22 cellular contexts compared by ENCODE assay signal in the genomic region with DNA sequence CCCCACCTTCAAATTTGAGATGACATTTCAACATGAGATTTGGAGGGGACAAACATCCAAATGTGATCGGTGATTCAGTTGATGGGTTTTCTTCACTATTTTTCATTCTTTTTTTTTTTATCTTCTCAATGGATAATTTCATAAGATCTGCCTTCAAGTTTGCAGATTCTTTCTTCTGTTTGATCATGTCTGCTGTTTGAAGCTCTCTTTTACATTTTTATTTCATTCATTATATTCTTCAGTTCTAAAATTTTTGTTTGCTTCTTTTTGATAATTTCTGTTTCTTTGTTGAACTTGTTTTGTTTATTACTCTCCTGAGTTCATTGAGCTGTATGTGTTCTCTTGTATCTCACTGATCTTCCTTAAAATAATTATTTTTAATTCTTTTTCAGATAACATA. TPM values are rescaled to one million over a fixed set of nuclear protein-coding genes. Genes with fewer than 3 reads are reported as not detected.
DNase-seq lines count a peak whose midpoint lies in the region; ATAC-seq, FAIRE-seq and TF ChIP-seq lines count a peak whose summit lies in the region.
"Had no signal": no experiment of that assay in that cellular context is flagged by ENCODE, and none has a peak within 500 bp of the region (broad histone marks: within the 10 kb centered on the region; RNA-seq: fewer than 3 reads in every experiment).

No MANE protein-coding gene starts in this region.

- H3F3A ChIP-seq in SK-N-SH (replicated peaks; ENCODE audit: insufficient read depth), result no peaks in the 10 kb centered on the region

- TF ChIP-seq CTCF in SK-N-SH (IDR thresholded peaks at IDR 0.05) (no peak), GM12878 (IDR thresholded peaks at IDR 0.05 in 2 of 3, conservative IDR thresholded peaks at IDR 0.05 in 1 of 3; ENCODE audit: control insufficient read depth in 2 of 3, extremely low read depth in 1 of 3, insufficient read depth in 1 of 3, low read depth in 3 of 3, low read length in 3 of 3) (no peak)

- TF ChIP-seq RAD21 in SK-N-SH (IDR thresholded peaks at IDR 0.05; ENCODE audit: low read length) (no peak), GM12878 (IDR thresholded peaks at IDR 0.05; ENCODE audit: insufficient read depth, low read depth, low read length) (no peak)

- no TSS peak for BruUV-seq in GM12878 (replicated peaks; lab: Mats Ljungman, UMichigan)

- H3K36me3 ChIP-seq in SK-N-SH (replicated peaks in 1 of 2; ENCODE audit: control insufficient read depth in 1 of 2, insufficient read depth in 2 of 2, low read length in 1 of 2) (peaks cover 0 to 13% of the 10 kb centered on the region in 2 experiments), GM12878 (ENCODE audit: control insufficient read depth in 2 of 2, insufficient read depth in 2 of 2, low read length in 1 of 2) (no peaks in the 10 kb centered on the region)

- FAIRE-seq in G401.6 (lab: Jason Lieb, UNC) (peak; percentile 8), GM12878 (lab: Jason Lieb, UNC) (no peak), islet of Langerhans (lab: Jason Lieb, UNC) (peak; percentile 91)
- FAIRE-seq: A549, D721Med, GM12891, GM19239 had no signal

- no peak for ATAC-seq in SK-N-SH treated with all-trans-retinoic acid at 6 μM for 48 hours
- ATAC-seq in GM12878, result no peak
- ATAC-seq in esophagus mucosa, result no peak
- no peak for ATAC-seq in HG02884 (IDR thresholded peaks at IDR 0.05; ENCODE audit: unreplicated experiment)
- ATAC-seq: A549; CD8-positive, alpha-beta T cell had no signal

- H3K27ac ChIP-seq in SK-N-SH (ENCODE audit: low read depth in 2 of 2, low read length in 1 of 2) (no peak overlapping the region), GM12878 (ENCODE audit: control insufficient read depth, insufficient read depth) (no peak overlapping the region)
- H3K27ac ChIP-seq: 22Rv1; A549; BLaER1 treated with 17β-estradiol and CSF1 and Interleukin-3, amounts not matched to agents 10 nM and 100 nM; C4-2B had no signal

- no peak overlapping the region for H3K4me3 ChIP-seq in SK-N-SH (ENCODE audit: low read depth in 2 of 2, low read length in 1 of 2)
- no peak overlapping the region for H3K4me3 ChIP-seq in GM12878
- H3K4me3 ChIP-seq: A549; BLaER1 treated with 17β-estradiol and CSF1 and Interleukin-3, amounts not matched to agents 10 nM and 100 nM had no signal

- SMC1A ChIA-PET in GM12878 (lab: Charles Lee; ENCODE audit: uncharacterized antibody, unreplicated experiment), result no interaction called here

- H3K9me3 ChIP-seq in SK-N-SH (no peaks in the 10 kb centered on the region), GM12878 (replicated peaks; ENCODE audit: control insufficient read depth, insufficient read depth, low read length) (no peaks in the 10 kb centered on the region; the same call in 2 of the 3 replicates)
- H3K9me3 ChIP-seq: Caco-2 had no signal

- TF ChIP-seq EP300 in SK-N-SH (IDR thresholded peaks at IDR 0.05; ENCODE audit: borderline replicate concordance in 1 of 2, low read depth in 1 of 2, low read length in 1 of 2) (no peak), GM12878 (IDR thresholded peaks at IDR 0.05; ENCODE audit: borderline replicate concordance in 1 of 2, control insufficient read depth in 1 of 2, low read depth in 2 of 2, low read length in 2 of 2) (no peak)

- H3K4me1 ChIP-seq in SK-N-SH (ENCODE audit: control insufficient read depth in 1 of 2, insufficient read depth in 2 of 2, low read depth in 1 of 2, low read length in 1 of 2), result no peaks in the 10 kb centered on the region
- no peaks in the 10 kb centered on the region for H3K4me1 ChIP-seq in GM12878 (ENCODE audit: control insufficient read depth, insufficient read depth, low read length)
- H3K4me1 ChIP-seq: A549; BLaER1 treated with 17β-estradiol and CSF1 and Interleukin-3, amounts not matched to agents 10 nM and 100 nM; Caco-2 had no signal

- H3K27me3 ChIP-seq in SK-N-SH (ENCODE audit: insufficient read depth) (no peaks in the 10 kb centered on the region), GM12878 (replicated peaks in 1 of 2; ENCODE audit: control insufficient read depth in 2 of 2, insufficient read depth in 2 of 2, low read length in 1 of 2) (no peaks in the 10 kb centered on the region)

- H3K9ac ChIP-seq in SK-N-SH, result no peak overlapping the region
- H3K9ac ChIP-seq in GM12878 (ENCODE audit: control insufficient read depth, insufficient read depth, low read length), result no peak overlapping the region
- H3K9ac ChIP-seq: BLaER1 treated with 17β-estradiol and CSF1 and Interleukin-3, amounts not matched to agents 10 nM and 100 nM had no signal

- no peak for DNase-seq in SK-N-SH
- DNase-seq in GM12878 (ENCODE audit: low read depth, low spot score), result no peak
- no peak for DNase-seq in NCI-H226
- DNase-seq: AML-193; Caco-2; Calu3; CD4-positive, alpha-beta T cell; CD8-positive, alpha-beta T cell; DMS79 treated with DMSO at 0.1 percent for 48 hours; GDM1 had no signal

- no peaks in the 10 kb centered on the region for H3K9me2 ChIP-seq in SK-N-SH

- in situ Hi-C loops in GM12878 (cut with MboI), result no loop called here

- H3K79me2 ChIP-seq in SK-N-SH (ENCODE audit: insufficient read depth) (peaks cover 55% of the 10 kb centered on the region), GM12878 (ENCODE audit: control insufficient read depth, insufficient read depth, low read length) (no peaks in the 10 kb centered on the region)

- intact Hi-C loops in GM12878 (cut with micrococcal nuclease; ENCODE audit: unreplicated experiment), result no loop called here

- RAD21 ChIA-PET in GM12878 (lab: Charles Lee; ENCODE audit: unreplicated experiment), result no interaction called here

- POLR2A ChIA-PET in SK-N-SH (lab: Yijun Ruan, JAX) (no interaction called here), GM12878 (lab: Charles Lee) (no interaction called here)

- TF ChIP-seq POLR2A in GM12878 (IDR thresholded peaks at IDR 0.05; ENCODE audit: low read depth, low read length), result no peak

- CTCF ChIA-PET in SK-N-SH (lab: Yijun Ruan, JAX), result no interaction called here
- CTCF ChIA-PET in GM12878 (lab: Yijun Ruan, JAX), result no interaction called here

- WGBS in SK-N-SH (ENCODE audit: low lambda C conversion rate), result 85% methylated on average over 1 of the region's 1 CpG
- 89% methylated on average over 1 of the region's 1 CpG for WGBS in GM12878 (ENCODE audit: insufficient coverage, insufficient replicate concordance, low lambda C conversion rate, missing lambda C conversion rate)

- no peaks in the 10 kb centered on the region for H4K20me1 ChIP-seq in SK-N-SH (ENCODE audit: insufficient read depth)
- no peaks in the 10 kb centered on the region for H4K20me1 ChIP-seq in GM12878 (ENCODE audit: control insufficient read depth, insufficient read depth)

- no peak overlapping the region for H3K4me2 ChIP-seq in SK-N-SH
- no peak overlapping the region for H3K4me2 ChIP-seq in GM12878 (ENCODE audit: control insufficient read depth, insufficient read depth)
- H3K4me2 ChIP-seq: A549; BLaER1 treated with 17β-estradiol and CSF1 and Interleukin-3, amounts not matched to agents 10 nM and 100 nM had no signal

- H2AFZ ChIP-seq in SK-N-SH (ENCODE audit: low read depth) (no peak overlapping the region), GM12878 (ENCODE audit: control insufficient read depth, low read depth, low read length) (no peak overlapping the region)

TF ChIP-seq in SK-N-SH treated with all-trans-retinoic acid at 6 μM for 48 hours, 23 proteins besides CTCF, POLR2A, EP300 and RAD21 (continues in another document):
- TF ChIP-seq ZNF565 (CRISPR knock-in tag; conservative IDR thresholded peaks at IDR 0.05; ENCODE audit: low read depth) (no peak), ZFP30 (CRISPR knock-in tag; IDR thresholded peaks at IDR 0.05) (peak; percentile 90), OSR1 (CRISPR knock-in tag; IDR thresholded peaks at IDR 0.05) (no peak), TOX (CRISPR knock-in tag; IDR thresholded peaks at IDR 0.05; ENCODE audit: borderline replicate concordance) (no peak), BACH2 (CRISPR knock-in tag; IDR thresholded peaks at IDR 0.05; ENCODE audit: borderline replicate concordance) (no peak), PPARA (CRISPR knock-in tag; IDR thresholded peaks at IDR 0.05; ENCODE audit: borderline replicate concordance) (no peak)

TF ChIP-seq in GM12878, 131 proteins besides CTCF, POLR2A, EP300 and RAD21:
- no peak for TF ChIP-seq EZH2 (IDR thresholded peaks at IDR 0.05; ENCODE audit: borderline replicate concordance, control insufficient read depth, low read depth, low read length)
- TF ChIP-seq BHLHE40 (IDR thresholded peaks at IDR 0.05; ENCODE audit: borderline replicate concordance in 1 of 2, low read depth in 2 of 2, low read length in 1 of 2), result no peak
- TF ChIP-seq ZSCAN29 (IDR thresholded peaks at IDR 0.05), result no peak
- TF ChIP-seq CBX5 (IDR thresholded peaks at IDR 0.05; ENCODE audit: low read depth), result 0 out of 2 replicates have a peak, but pooled peaks have one; percentile 54
- TF ChIP-seq LARP7 (IDR thresholded peaks at IDR 0.05), result no peak

RNA-seq across cellular contexts. Expression of a gene that starts 14.8 kb away (rescaled TPM):
- polyA plus RNA-seq in SK-N-SH (2012; rRNA removed) (2.4 and 3.2 TPM in 2 replicates), GM12878 (2011; rRNA removed) (9.6 and 12.5 TPM in 2 replicates), GM12878 (2014; fragmentation: Illumina TruSeq; extraction: Trizol) (7.7 and 7.9 TPM in 2 replicates), GM12878 (2014; fragmentation: Nextera tagmentation; extraction: Ambion mirVana) (1 to 10 TPM; 5.6 to 9.8 TPM), GM12878 (2014; rRNA removed) (4.4 and 5.0 TPM in 2 replicates), GM12878 (2016; fragmentation: Nextera tagmentation; extraction: Ambion mirVana) (1 to 10 TPM; 5.5 to 7.5 TPM)
- 4.2 and 5.3 TPM in 2 replicates for polyA plus RNA-seq in SK-N-SH (2012; cell fraction: cytosol; rRNA removed)
- polyA plus RNA-seq in SK-N-SH (2012; cell fraction: nucleus; rRNA removed), result 2.0 and 4.1 TPM in 2 replicates
- 13.2 and 15.4 TPM in 2 replicates for total RNA-seq in GM12878 (2013; cell fraction: nucleolus; rRNA removed)
- total RNA-seq in GM12878 (2014; rRNA removed) (4.5 and 5.9 TPM in 2 replicates), GM12878 (2014; rRNA removed; fragmentation: Illumina TruSeq; extraction: Trizol) (9.3 and 9.4 TPM in 2 replicates), GM12878 (2021) (13.6 and 14.7 TPM in 2 replicates), esophagus mucosa (16.4 TPM)
- polyA plus RNA-seq in GM12878 (2011; ENCODE audit: low read depth), result 6.1 TPM
- polyA plus RNA-seq in GM12878 (2011; cell fraction: cytosol; rRNA removed), result 3.2 and 4.0 TPM in 2 replicates
- 3.9 and 4.6 TPM in 2 replicates for polyA plus RNA-seq in GM12878 (2011; cell fraction: nucleus; rRNA removed)
- 4.5 and 6.8 TPM in 2 replicates for polyA plus RNA-seq in GM12878 (2012)
- 6.3 and 9.4 TPM in 2 replicates for polyA minus RNA-seq in GM12878 (2011; rRNA and poly(A)+ RNA removed)
- polyA minus RNA-seq in GM12878 (2011; cell fraction: cytosol; rRNA and poly(A)+ RNA removed), result 4.6 and 5.1 TPM in 2 replicates
- polyA minus RNA-seq in GM12878 (2011; cell fraction: nucleus; rRNA and poly(A)+ RNA removed), result 2.4 and 2.8 TPM in 2 replicates
